In the genomic region with DNA sequence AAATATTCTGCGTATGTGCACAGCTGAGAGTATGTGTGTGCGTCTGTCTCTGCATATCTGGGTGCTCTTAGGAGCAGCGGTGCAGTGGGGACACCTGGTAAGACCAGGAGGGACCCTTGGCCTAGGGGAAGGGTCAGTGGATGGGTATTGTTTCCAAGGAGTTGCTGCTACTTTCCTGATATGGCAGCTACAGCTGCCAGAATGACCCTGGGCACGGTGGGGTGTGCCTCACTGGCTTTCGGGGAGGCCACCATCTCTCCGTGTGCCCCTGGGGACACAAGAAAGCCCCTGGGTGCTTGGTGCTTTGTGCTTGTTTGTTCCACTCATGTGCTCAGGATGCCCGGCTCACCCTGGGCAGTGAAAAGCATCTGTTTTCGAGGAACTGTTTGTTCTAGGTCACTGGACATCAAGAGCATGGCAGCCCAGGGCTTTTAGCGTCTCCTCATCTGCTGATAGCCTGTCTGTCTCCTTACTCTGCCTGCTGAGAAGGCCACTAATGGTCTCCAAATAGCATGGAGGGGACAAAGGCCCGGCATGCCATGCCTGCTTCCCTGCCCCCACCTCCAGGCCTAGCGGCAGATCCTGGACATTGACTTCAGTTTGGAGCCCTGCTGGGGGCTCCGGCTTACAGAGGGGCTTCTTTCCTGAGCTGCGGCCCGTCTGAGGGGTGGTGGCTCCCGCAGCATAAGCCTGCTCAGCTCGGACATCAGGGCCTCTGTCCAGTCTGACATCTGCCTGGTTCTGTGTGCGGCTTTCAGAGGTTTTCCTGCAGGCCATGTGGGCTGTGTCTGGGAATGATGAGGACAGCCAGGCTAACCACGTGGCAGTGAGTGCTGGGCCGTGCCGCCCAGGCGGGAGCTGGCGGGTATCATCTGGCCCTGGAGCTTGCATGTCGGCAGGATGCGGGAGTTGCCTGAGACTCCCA, we compare ENCODE assay signal across 12 cellular contexts. TPM values are rescaled to one million over a fixed set of nuclear protein-coding genes. Genes with fewer than 3 reads are reported as not detected.
DNase-seq lines count a peak whose midpoint lies in the region; ATAC-seq and TF ChIP-seq lines count a peak whose summit lies in the region.
"Had no signal": no experiment of that assay in that cellular context is flagged by ENCODE, and none has a peak within 500 bp of the region (broad histone marks: within the 10 kb centered on the region; RNA-seq: fewer than 3 reads in every experiment).

No MANE protein-coding gene starts in this region.

- no peak overlapping the region for H3K27ac Mint-ChIP-seq in CD8-positive, alpha-beta memory T cell

- in situ Hi-C loops in gastrocnemius medialis (cut with MboI; ENCODE audit: low sequenced_read_pairs in 4 of 4) = loop anchor here in 1 of 4 donors (10.0 kb wide), 1 partner anchor 193 kb away; no protein-coding TSS in a partner anchor

- CTCF ChIA-PET in CD8-positive, alpha-beta memory T cell (lab: Charles Lee) = no interaction called here

- ATAC-seq in gastrocnemius medialis = peak; percentile 57 to 72
- ATAC-seq in HG03139 (IDR thresholded peaks at IDR 0.05; ENCODE audit: unreplicated experiment) = no peak
- ATAC-seq in HG03135 (IDR thresholded peaks at IDR 0.05; ENCODE audit: unreplicated experiment) = no peak

- peaks cover 4 to 15% (median 10%) of the 10 kb centered on the region in 3 donors for H3K4me1 Mint-ChIP-seq in CD8-positive, alpha-beta memory T cell

- peak overlapping the region in 1 of 4 donors; percentile 23 for H3K4me3 ChIP-seq in gastrocnemius medialis
- H3K4me3 ChIP-seq in CD8-positive, alpha-beta memory T cell (ENCODE audit: low read length) = no peak overlapping the region
- H3K4me3 ChIP-seq: pancreas had no signal

- peak overlapping the region; percentile 72 to 88 (median 77) for H3K27ac ChIP-seq in gastrocnemius medialis
- H3K27ac ChIP-seq in CD8-positive, alpha-beta memory T cell (ENCODE audit: low read depth, low read length) = no peak overlapping the region
- H3K27ac ChIP-seq: pancreas had no signal

- POLR2A ChIA-PET in CD8-positive, alpha-beta memory T cell (lab: Charles Lee) = no interaction called here

- intact Hi-C loops in gastrocnemius medialis (cut with DNase I; ENCODE audit: low total_unique reads) = no loop called here

- peaks cover 7 to 60% of the 10 kb centered on the region in 2 donors for H3K4me1 ChIP-seq in gastrocnemius medialis
- H3K4me1 ChIP-seq in CD8-positive, alpha-beta memory T cell (ENCODE audit: insufficient read depth, low read length) = no peaks in the 10 kb centered on the region
- H3K4me1 ChIP-seq: pancreas had no signal

- H3K27me3 ChIP-seq in gastrocnemius medialis = no peaks in the 10 kb centered on the region
- H3K27me3 ChIP-seq in CD8-positive, alpha-beta memory T cell (ENCODE audit: insufficient read depth, low read length, poor library complexity, severe bottlenecking) = no peaks in the 10 kb centered on the region
- H3K27me3 ChIP-seq: pancreas had no signal

- H3K27me3 Mint-ChIP-seq in CD8-positive, alpha-beta memory T cell = no peaks in the 10 kb centered on the region

- H3K36me3 Mint-ChIP-seq in CD8-positive, alpha-beta memory T cell = peaks cover 3 to 41% (median 4%) of the 10 kb centered on the region in 3 donors

- peaks cover 12 to 58% of the 10 kb centered on the region in 2 donors for H3K36me3 ChIP-seq in gastrocnemius medialis
- H3K36me3 ChIP-seq in CD8-positive, alpha-beta memory T cell (ENCODE audit: insufficient read depth, low read length) = peaks cover 11% of the 10 kb centered on the region

- no peaks in the 10 kb centered on the region for H3K9me3 ChIP-seq in gastrocnemius medialis
- no peaks in the 10 kb centered on the region for H3K9me3 ChIP-seq in CD8-positive, alpha-beta memory T cell (ENCODE audit: low read length)
- H3K9me3 ChIP-seq: pancreas had no signal

- H3K9me3 Mint-ChIP-seq in CD8-positive, alpha-beta memory T cell = no peaks in the 10 kb centered on the region

- DNase-seq in GM03348 (ENCODE audit: low spot score) = peak; percentile 52
- DNase-seq in cerebellum (ENCODE audit: low spot score) = peak; percentile 70
- peak; percentile 36 for DNase-seq in iPS-NIHi11 (ENCODE audit: low spot score)
- peak; percentile 53 to 56 for DNase-seq in gastrocnemius medialis
- DNase-seq in CD8-positive, alpha-beta memory T cell = no peak
- no peak for DNase-seq in OCI-M2 (lab: John Stamatoyannopoulos, UW; ENCODE audit: unreplicated experiment)
- DNase-seq: activated CD4-positive, alpha-beta T cell treated with anti-CD3 and anti-CD28 coated beads for 4 hours; dermis blood vessel endothelial cell; GF-D8 had no signal

- no peak for TF ChIP-seq CTCF in gastrocnemius medialis (IDR thresholded peaks at IDR 0.05 in 4 of 5, conservative IDR thresholded peaks at IDR 0.05 in 1 of 5)

- H3K4me3 Mint-ChIP-seq in CD8-positive, alpha-beta memory T cell = no peak overlapping the region

- peak in 1 of 2 donors; percentile 19 for TF ChIP-seq POLR2A in gastrocnemius medialis (IDR thresholded peaks at IDR 0.05)

RNA-seq across cellular contexts. Expression of a gene that starts 8.9 kb away (rescaled TPM):
- total RNA-seq in cerebellum = 27.0 TPM
- total RNA-seq in gastrocnemius medialis = 1,000 to 10,000 TPM in 1 of 4 donors, 100 to 1,000 TPM in 3; 218 to 1,159 (median 337) TPM
- total RNA-seq in CD8-positive, alpha-beta memory T cell = 10 to 100 TPM; 53.6 to 60.1 TPM
- 7.4 TPM for polyA plus RNA-seq in CD8-positive, alpha-beta memory T cell

Comparison
In these comparisons a context has a peak if more than half of its experiments do, and no peak if none do; other contexts are left out.
1. DNase-seq: peak in GM03348 (single experiment), cerebellum (single experiment), iPS-NIHi11 (single experiment) and gastrocnemius medialis (2 of 2); none in CD8-positive, alpha-beta memory T cell (0 of 5) and OCI-M2 (single experiment).
2. ATAC-seq: peak in gastrocnemius medialis (2 of 2); none in HG03139 (single experiment) and HG03135 (single experiment).